ENCODE assay signal across 19 cellular contexts in the genomic region with DNA sequence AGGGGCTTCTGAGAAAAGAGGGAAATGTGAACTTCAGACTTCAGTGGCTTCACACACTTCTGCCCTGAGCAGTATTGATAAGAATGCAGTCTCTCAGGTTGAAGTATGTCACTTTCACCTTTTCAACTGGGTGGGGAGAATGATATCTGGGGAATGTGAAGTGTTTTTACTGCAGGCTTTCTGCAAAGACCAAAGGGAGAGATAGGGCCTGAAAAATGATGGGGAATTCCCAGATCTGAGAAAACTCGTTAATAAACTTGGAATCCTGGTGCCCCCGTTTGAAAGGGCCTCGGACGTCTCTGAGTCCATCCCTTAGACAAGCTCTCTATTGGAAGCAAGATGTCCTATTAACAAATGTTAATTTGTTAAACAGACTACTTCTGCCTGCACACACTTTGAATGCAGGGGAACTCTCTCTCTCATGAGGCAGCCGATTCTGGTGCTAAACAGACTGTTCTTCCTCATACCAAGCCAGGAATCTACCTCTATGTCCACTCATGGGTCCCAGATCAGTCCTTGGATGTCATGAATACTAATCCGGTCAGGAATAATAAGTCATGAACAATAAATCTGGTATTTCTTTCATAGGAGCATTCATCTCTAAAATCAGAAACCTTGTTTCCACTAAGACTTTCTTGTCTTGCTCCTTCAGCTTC.
DNase-seq lines count a peak whose midpoint lies in the region; ATAC-seq and TF ChIP-seq lines count a peak whose summit lies in the region.
"Had no signal": no experiment of that assay in that cellular context is flagged by ENCODE, and none has a peak within 500 bp of the region (broad histone marks: within the 10 kb centered on the region; RNA-seq: fewer than 3 reads in every experiment).

No MANE protein-coding gene starts in this region.

- H3K27me3 ChIP-seq in lung (ENCODE audit: control insufficient read depth, insufficient read depth) (no peaks in the 10 kb centered on the region), smooth muscle cell (ENCODE audit: low read depth) (no peaks in the 10 kb centered on the region)
- H3K27me3 ChIP-seq: MG63, stomach had no signal

- H3K4me3 ChIP-seq in choroid plexus epithelial cell (ENCODE audit: low read depth, low read length) (no peak overlapping the region), lung (no peak overlapping the region), smooth muscle cell (no peak overlapping the region)
- H3K4me3 ChIP-seq: MG63, SK-N-MC, stomach had no signal

- DNase-seq in choroid plexus epithelial cell (ENCODE audit: low read depth) = peak; percentile 32
- no peak for DNase-seq in lung (ENCODE audit: low spot score)
- no peak for DNase-seq in smooth muscle cell (lab: John Stamatoyannopoulos, UW; ENCODE audit: unreplicated experiment)
- DNase-seq in activated naive CD4-positive, alpha-beta T cell (lab: John Stamatoyannopoulos, UW) = no peak
- DNase-seq in SIG-M5 treated with dmso at 0.1 percent for 504 hours (lab: John Stamatoyannopoulos, UW; ENCODE audit: unreplicated experiment) = no peak
- no peak for DNase-seq in iPS-NIHi7 (ENCODE audit: extremely low spot score)
- DNase-seq: activated effector memory CD4-positive, alpha-beta T cell treated with Interleukin-2 at 50 U/mL for 16 hours; effector memory CD4-positive, alpha-beta T cell; hypothalamus; left cardiac atrium; MG63; NCI-H1436 treated with DMSO at 0.1 percent for 48 hours; stimulated activated CD4-positive, alpha-beta T cell treated with anti-CD3 and anti-CD28 coated beads, Interleukin-2, amount 100 ng/mL, for 24 hours; stomach; T1000 had no signal

- H3F3A ChIP-seq in smooth muscle cell (ENCODE audit: low read depth) = peaks cover 17% of the 10 kb centered on the region

- H3K9ac ChIP-seq in smooth muscle cell (ENCODE audit: low read depth) = peak overlapping the region; percentile 29
- H3K9ac ChIP-seq: parathyroid adenoma had no signal

- H3K9me3 ChIP-seq in lung (ENCODE audit: control insufficient read depth in 2 of 2, insufficient read depth in 1 of 2, low read length in 1 of 2) (no peaks in the 10 kb centered on the region), smooth muscle cell (replicated peaks; ENCODE audit: low read depth) (no peaks in the 10 kb centered on the region)
- H3K9me3 ChIP-seq: MG63, stomach had no signal

- peak overlapping the region; percentile 21 for H3K4me2 ChIP-seq in smooth muscle cell

- H3K36me3 ChIP-seq in lung (ENCODE audit: control insufficient read depth in 2 of 2, insufficient read depth in 2 of 2, low read length in 2 of 2) (no peaks in the 10 kb centered on the region), smooth muscle cell (ENCODE audit: low read depth) (no peaks in the 10 kb centered on the region)
- H3K36me3 ChIP-seq: MG63, stomach had no signal

- H3K27ac ChIP-seq in lung (ENCODE audit: low read depth in 1 of 2, low read length in 1 of 2) (no peak overlapping the region), smooth muscle cell (ENCODE audit: low read depth) (peak overlapping the region; percentile 86)
- H3K27ac ChIP-seq: parathyroid adenoma, SK-N-MC had no signal

- H3K4me1 ChIP-seq in lung (ENCODE audit: control insufficient read depth in 2 of 2, insufficient read depth in 2 of 2, low read length in 2 of 2) (no peaks in the 10 kb centered on the region), smooth muscle cell (ENCODE audit: low read depth) (peaks cover 6% of the 10 kb centered on the region)
- H3K4me1 ChIP-seq: parathyroid adenoma had no signal

- TF ChIP-seq EP300 in Ishikawa (IDR thresholded peaks at IDR 0.05; ENCODE audit: borderline replicate concordance) = no peak

- TF ChIP-seq CTCF in choroid plexus epithelial cell (conservative IDR thresholded peaks at IDR 0.05; ENCODE audit: low read depth, low read length) (no peak), lung (IDR thresholded peaks at IDR 0.05; ENCODE audit: control extremely low read depth, extremely low read depth) (no peak), smooth muscle cell (IDR thresholded peaks at IDR 0.05; ENCODE audit: borderline replicate concordance, insufficient read depth, poor library complexity, severe bottlenecking) (no peak)

- H4K20me1 ChIP-seq in smooth muscle cell (ENCODE audit: low read depth) = no peaks in the 10 kb centered on the region

- H3K79me2 ChIP-seq in smooth muscle cell (ENCODE audit: low read depth) = no peaks in the 10 kb centered on the region
- H3K79me2 ChIP-seq: parathyroid adenoma had no signal

- peak overlapping the region; percentile 46 for H2AFZ ChIP-seq in smooth muscle cell (ENCODE audit: low read depth)
- H2AFZ ChIP-seq: parathyroid adenoma had no signal

- WGBS in lung, 2 donors = 49 to 81% methylated on average over 6 of the region's 6 CpGs
- WGBS in smooth muscle cell (ENCODE audit: low lambda C conversion rate) = 22% methylated on average over 6 of the region's 6 CpGs

- ATAC-seq in lung (ENCODE audit: insufficient read depth, low FRiP score) (peak; percentile 41), GM21737 (IDR thresholded peaks at IDR 0.05; ENCODE audit: unreplicated experiment) (no peak)
- ATAC-seq: left cardiac atrium had no signal

- no peak for TF ChIP-seq RAD21 in Ishikawa (IDR thresholded peaks at IDR 0.05; ENCODE audit: low read depth)

TF ChIP-seq in Ishikawa, 13 proteins besides CTCF, POLR2A, EP300 and RAD21:
- TF ChIP-seq, protein P1, sequence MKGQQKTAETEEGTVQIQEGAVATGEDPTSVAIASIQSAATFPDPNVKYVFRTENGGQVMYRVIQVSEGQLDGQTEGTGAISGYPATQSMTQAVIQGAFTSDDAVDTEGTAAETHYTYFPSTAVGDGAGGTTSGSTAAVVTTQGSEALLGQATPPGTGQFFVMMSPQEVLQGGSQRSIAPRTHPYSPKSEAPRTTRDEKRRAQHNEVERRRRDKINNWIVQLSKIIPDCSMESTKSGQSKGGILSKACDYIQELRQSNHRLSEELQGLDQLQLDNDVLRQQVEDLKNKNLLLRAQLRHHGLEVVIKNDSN (IDR thresholded peaks at IDR 0.05) = no peak
- TF ChIP-seq TEAD4 (IDR thresholded peaks at IDR 0.05) = 0 out of 2 replicates have a peak, but pooled peaks have one; percentile 7
